ENCODE assay signal across 1 cellular context in genomic region chr15:90407871-90408317, GRCh38.
TF ChIP-seq lines count a peak whose summit lies in the region.

No MANE protein-coding gene starts in this region.

TF ChIP-seq in GM23338, 12 proteins besides CTCF, POLR2A, EP300 and RAD21 (continued from another document):
- TF ChIP-seq, protein P1, sequence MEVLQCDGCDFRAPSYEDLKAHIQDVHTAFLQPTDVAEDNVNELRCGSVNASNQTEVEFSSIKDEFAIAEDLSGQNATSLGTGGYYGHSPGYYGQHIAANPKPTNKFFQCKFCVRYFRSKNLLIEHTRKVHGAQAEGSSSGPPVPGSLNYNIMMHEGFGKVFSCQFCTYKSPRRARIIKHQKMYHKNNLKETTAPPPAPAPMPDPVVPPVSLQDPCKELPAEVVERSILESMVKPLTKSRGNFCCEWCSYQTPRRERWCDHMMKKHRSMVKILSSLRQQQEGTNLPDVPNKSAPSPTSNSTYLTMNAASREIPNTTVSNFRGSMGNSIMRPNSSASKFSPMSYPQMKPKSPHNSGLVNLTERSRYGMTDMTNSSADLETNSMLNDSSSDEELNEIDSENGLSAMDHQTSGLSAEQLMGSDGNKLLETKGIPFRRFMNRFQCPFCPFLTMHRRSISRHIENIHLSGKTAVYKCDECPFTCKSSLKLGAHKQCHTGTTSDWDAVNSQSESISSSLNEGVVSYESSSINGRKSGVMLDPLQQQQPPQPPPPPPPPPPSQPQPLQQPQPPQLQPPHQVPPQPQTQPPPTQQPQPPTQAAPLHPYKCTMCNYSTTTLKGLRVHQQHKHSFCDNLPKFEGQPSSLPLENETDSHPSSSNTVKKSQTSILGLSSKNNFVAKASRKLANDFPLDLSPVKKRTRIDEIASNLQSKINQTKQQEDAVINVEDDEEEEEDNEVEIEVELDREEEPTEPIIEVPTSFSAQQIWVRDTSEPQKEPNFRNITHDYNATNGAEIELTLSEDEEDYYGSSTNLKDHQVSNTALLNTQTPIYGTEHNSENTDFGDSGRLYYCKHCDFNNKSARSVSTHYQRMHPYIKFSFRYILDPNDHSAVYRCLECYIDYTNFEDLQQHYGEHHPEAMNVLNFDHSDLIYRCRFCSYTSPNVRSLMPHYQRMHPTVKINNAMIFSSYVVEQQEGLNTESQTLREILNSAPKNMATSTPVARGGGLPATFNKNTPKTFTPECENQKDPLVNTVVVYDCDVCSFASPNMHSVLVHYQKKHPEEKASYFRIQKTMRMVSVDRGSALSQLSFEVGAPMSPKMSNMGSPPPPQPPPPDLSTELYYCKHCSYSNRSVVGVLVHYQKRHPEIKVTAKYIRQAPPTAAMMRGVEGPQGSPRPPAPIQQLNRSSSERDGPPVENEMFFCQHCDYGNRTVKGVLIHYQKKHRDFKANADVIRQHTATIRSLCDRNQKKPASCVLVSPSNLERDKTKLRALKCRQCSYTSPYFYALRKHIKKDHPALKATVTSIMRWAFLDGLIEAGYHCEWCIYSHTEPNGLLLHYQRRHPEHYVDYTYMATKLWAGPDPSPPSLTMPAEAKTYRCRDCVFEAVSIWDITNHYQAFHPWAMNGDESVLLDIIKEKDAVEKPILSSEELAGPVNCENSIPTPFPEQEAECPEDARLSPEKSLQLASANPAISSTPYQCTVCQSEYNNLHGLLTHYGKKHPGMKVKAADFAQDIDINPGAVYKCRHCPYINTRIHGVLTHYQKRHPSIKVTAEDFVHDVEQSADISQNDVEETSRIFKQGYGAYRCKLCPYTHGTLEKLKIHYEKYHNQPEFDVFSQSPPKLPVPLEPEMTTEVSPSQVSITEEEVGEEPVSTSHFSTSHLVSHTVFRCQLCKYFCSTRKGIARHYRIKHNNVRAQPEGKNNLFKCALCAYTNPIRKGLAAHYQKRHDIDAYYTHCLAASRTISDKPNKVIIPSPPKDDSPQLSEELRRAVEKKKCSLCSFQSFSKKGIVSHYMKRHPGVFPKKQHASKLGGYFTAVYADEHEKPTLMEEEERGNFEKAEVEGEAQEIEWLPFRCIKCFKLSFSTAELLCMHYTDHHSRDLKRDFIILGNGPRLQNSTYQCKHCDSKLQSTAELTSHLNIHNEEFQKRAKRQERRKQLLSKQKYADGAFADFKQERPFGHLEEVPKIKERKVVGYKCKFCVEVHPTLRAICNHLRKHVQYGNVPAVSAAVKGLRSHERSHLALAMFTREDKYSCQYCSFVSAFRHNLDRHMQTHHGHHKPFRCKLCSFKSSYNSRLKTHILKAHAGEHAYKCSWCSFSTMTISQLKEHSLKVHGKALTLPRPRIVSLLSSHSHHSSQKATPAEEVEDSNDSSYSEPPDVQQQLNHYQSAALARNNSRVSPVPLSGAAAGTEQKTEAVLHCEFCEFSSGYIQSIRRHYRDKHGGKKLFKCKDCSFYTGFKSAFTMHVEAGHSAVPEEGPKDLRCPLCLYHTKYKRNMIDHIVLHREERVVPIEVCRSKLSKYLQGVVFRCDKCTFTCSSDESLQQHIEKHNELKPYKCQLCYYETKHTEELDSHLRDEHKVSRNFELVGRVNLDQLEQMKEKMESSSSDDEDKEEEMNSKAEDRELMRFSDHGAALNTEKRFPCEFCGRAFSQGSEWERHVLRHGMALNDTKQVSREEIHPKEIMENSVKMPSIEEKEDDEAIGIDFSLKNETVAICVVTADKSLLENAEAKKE (CRISPR knock-in tag; IDR thresholded peaks at IDR 0.05) = no peak
- TF ChIP-seq EZH2 (IDR thresholded peaks at IDR 0.05; ENCODE audit: low read depth, unreplicated experiment) = no peak
